ENCODE assay signal across 10 cellular contexts in genomic region chr2:170818294-170819104, GRCh38. TPM values are rescaled to one million over a fixed set of nuclear protein-coding genes. Genes with fewer than 3 reads are reported as not detected.
A peak's percentile ranks its signal among the peaks of the same experiment; 100 is the strongest.
DNase-seq lines count a peak whose midpoint lies in the region; ATAC-seq and TF ChIP-seq lines count a peak whose summit lies in the region.
"Had no signal": no experiment of that assay in that cellular context is flagged by ENCODE, and none has a peak within 500 bp of the region (broad histone marks: within the 10 kb centered on the region; RNA-seq: fewer than 3 reads in every experiment).

No MANE protein-coding gene starts in this region.

- H3K27me3 ChIP-seq in left ventricle myocardium inferior (ENCODE audit: low read depth) (peaks cover 100% of the 10 kb centered on the region), kidney epithelial cell (ENCODE audit: control insufficient read depth, insufficient read depth, low read length) (peaks cover 72% of the 10 kb centered on the region), tibial nerve (peaks cover 8 to 100% of the 10 kb centered on the region in 2 donors)

- DNase-seq in left ventricle myocardium inferior (no peak), left cardiac atrium (no peak), kidney epithelial cell (ENCODE audit: low read depth) (no peak), type B pancreatic cell (ENCODE audit: extremely low spot score, unreplicated experiment) (no peak), tibial nerve (ENCODE audit: low spot score in 2 of 2) (no peak), T-helper 9 cell (no peak)
- peak; percentile 27 for DNase-seq in activated T-helper 2 cell treated with anti-CD3 and anti-CD28 coated beads, Interferon-gamma antibody, Interleukin-2, Interleukin-4, amounts not matched to agents 10 μg/mL and 5 μg/mL and 100 μg/mL, durations not matched to agents 14 hours and 24 hours and 36 hours (ENCODE audit: low spot score)

- intact Hi-C loops in left ventricle myocardium inferior (cut with micrococcal nuclease), result loop anchor here (10.0 kb wide), 2 partner anchors 414 to 454 kb away; no protein-coding TSS in a partner anchor
- intact Hi-C loops in left cardiac atrium (cut with DNase I), result loop anchor here (5.0 to 10.0 kb wide), 3 partner anchors 334 to 581 kb away; no protein-coding TSS in a partner anchor
- intact Hi-C loops in activated T-helper 2 cell treated with anti-CD3 and anti-CD28 coated beads, Interferon-gamma antibody, Interleukin-2, Interleukin-4, amounts not matched to agents 10 μg/mL and 5 μg/mL and 100 μg/mL, durations not matched to agents 14 hours and 24 hours and 36 hours (cut with micrococcal nuclease), result no loop called here

- H3K9me3 ChIP-seq in left ventricle myocardium inferior (replicated peaks) (no peaks in the 10 kb centered on the region), tibial nerve (no peaks in the 10 kb centered on the region)
- H3K9me3 ChIP-seq: HAP-1 had no signal

- ATAC-seq in left cardiac atrium, result no peak
- ATAC-seq in HG02973 (IDR thresholded peaks at IDR 0.05; ENCODE audit: unreplicated experiment), result no peak

- H3K4me1 ChIP-seq in left ventricle myocardium inferior, result peaks cover 84% of the 10 kb centered on the region
- H3K4me1 ChIP-seq in tibial nerve, result peaks cover 0 to 88% (median 70%) of the 10 kb centered on the region in 4 donors

- H3K4me3 ChIP-seq in left ventricle myocardium inferior, result peak overlapping the region; percentile 59
- peak overlapping the region; percentile 47 for H3K4me3 ChIP-seq in kidney epithelial cell (ENCODE audit: low read depth, low read length)
- H3K4me3 ChIP-seq in tibial nerve, result peak overlapping the region in 2 of 4 donors; percentile 41 to 42

- peak overlapping the region; percentile 87 for H3K4me3 Mint-ChIP-seq in activated T-helper 2 cell treated with anti-CD3 and anti-CD28 coated beads, Interferon-gamma antibody, Interleukin-2, Interleukin-4, amounts not matched to agents 10 μg/mL and 5 μg/mL and 100 μg/mL, durations not matched to agents 14 hours and 24 hours and 36 hours (ENCODE audit: low read depth)
- H3K4me3 Mint-ChIP-seq in type B pancreatic cell, result peak overlapping the region; percentile 85

- peaks cover 39% of the 10 kb centered on the region for H3K36me3 Mint-ChIP-seq in activated T-helper 2 cell treated with anti-CD3 and anti-CD28 coated beads, Interferon-gamma antibody, Interleukin-2, Interleukin-4, amounts not matched to agents 10 μg/mL and 5 μg/mL and 100 μg/mL, durations not matched to agents 14 hours and 24 hours and 36 hours (ENCODE audit: low read depth)
- H3K36me3 Mint-ChIP-seq in type B pancreatic cell, result no peaks in the 10 kb centered on the region

- 3 to 4% methylated on average over 48 to 60 of the region's 60 CpGs for WGBS in tibial nerve, 2 donors

- TF ChIP-seq POLR2A in tibial nerve (IDR thresholded peaks at IDR 0.05), result no peak

- TF ChIP-seq EP300 in tibial nerve (IDR thresholded peaks at IDR 0.05), result no peak

- peaks cover 50% of the 10 kb centered on the region for H3K4me1 Mint-ChIP-seq in activated T-helper 2 cell treated with anti-CD3 and anti-CD28 coated beads, Interferon-gamma antibody, Interleukin-2, Interleukin-4, amounts not matched to agents 10 μg/mL and 5 μg/mL and 100 μg/mL, durations not matched to agents 14 hours and 24 hours and 36 hours (ENCODE audit: low read depth)
- peaks cover 38% of the 10 kb centered on the region for H3K4me1 Mint-ChIP-seq in type B pancreatic cell (ENCODE audit: unreplicated experiment)

- peaks cover 56% of the 10 kb centered on the region for H3K27me3 Mint-ChIP-seq in activated T-helper 2 cell treated with anti-CD3 and anti-CD28 coated beads, Interferon-gamma antibody, Interleukin-2, Interleukin-4, amounts not matched to agents 10 μg/mL and 5 μg/mL and 100 μg/mL, durations not matched to agents 14 hours and 24 hours and 36 hours (ENCODE audit: low read depth)
- peaks cover 99% of the 10 kb centered on the region for H3K27me3 Mint-ChIP-seq in type B pancreatic cell

- no peaks in the 10 kb centered on the region for H3K36me3 ChIP-seq in left ventricle myocardium inferior
- no peaks in the 10 kb centered on the region for H3K36me3 ChIP-seq in kidney epithelial cell (ENCODE audit: control insufficient read depth, insufficient read depth, low read length)
- no peaks in the 10 kb centered on the region for H3K36me3 ChIP-seq in tibial nerve
- H3K36me3 ChIP-seq: HAP-1 had no signal

- no peaks in the 10 kb centered on the region for H3K9me3 Mint-ChIP-seq in activated T-helper 2 cell treated with anti-CD3 and anti-CD28 coated beads, Interferon-gamma antibody, Interleukin-2, Interleukin-4, amounts not matched to agents 10 μg/mL and 5 μg/mL and 100 μg/mL, durations not matched to agents 14 hours and 24 hours and 36 hours
- no peaks in the 10 kb centered on the region for H3K9me3 Mint-ChIP-seq in type B pancreatic cell

- peak overlapping the region; percentile 22 for H3K27ac Mint-ChIP-seq in activated T-helper 2 cell treated with anti-CD3 and anti-CD28 coated beads, Interferon-gamma antibody, Interleukin-2, Interleukin-4, amounts not matched to agents 10 μg/mL and 5 μg/mL and 100 μg/mL, durations not matched to agents 14 hours and 24 hours and 36 hours
- H3K27ac Mint-ChIP-seq in type B pancreatic cell, result no peak overlapping the region

- TF ChIP-seq CTCF in left ventricle myocardium inferior (IDR thresholded peaks at IDR 0.05; ENCODE audit: borderline replicate concordance) (no peak), kidney epithelial cell (IDR thresholded peaks at IDR 0.05; ENCODE audit: insufficient read depth, low read length, poor library complexity, severe bottlenecking) (no peak), type B pancreatic cell (conservative IDR thresholded peaks at IDR 0.05) (no peak), tibial nerve (IDR thresholded peaks at IDR 0.05) (no peak)

- H3K27ac ChIP-seq in left ventricle myocardium inferior (replicated peaks) (no peak overlapping the region), tibial nerve (no peak overlapping the region)

RNA-seq across cellular contexts. Expression of gene GAD1, which starts 1.8 kb away (rescaled TPM):
- total RNA-seq in left ventricle myocardium inferior, result not detected
- total RNA-seq in left cardiac atrium, result not detected
- 41.4 and 42.0 TPM in 2 replicates for total RNA-seq in activated T-helper 2 cell treated with anti-CD3 and anti-CD28 coated beads, Interferon-gamma antibody, Interleukin-2, Interleukin-4, amounts not matched to agents 10 μg/mL and 5 μg/mL and 100 μg/mL, durations not matched to agents 14 hours and 24 hours and 36 hours
- total RNA-seq in kidney epithelial cell, result 0.82 and 4.9 TPM in 2 replicates
- total RNA-seq in type B pancreatic cell (ENCODE audit: low replicate concordance), result 1.7 and 2.2 TPM in 2 replicates
- 1 to 10 TPM in 1 of 4 donors, not detected in 3; 1.2 TPM for total RNA-seq in tibial nerve

RNA-seq across cellular contexts. Expression of gene ERICH2, which starts 48.3 kb away (rescaled TPM):
- total RNA-seq in left ventricle myocardium inferior, result 0.82 TPM
- 1 to 10 TPM; 1.2 TPM for total RNA-seq in left cardiac atrium
- total RNA-seq in activated T-helper 2 cell treated with anti-CD3 and anti-CD28 coated beads, Interferon-gamma antibody, Interleukin-2, Interleukin-4, amounts not matched to agents 10 μg/mL and 5 μg/mL and 100 μg/mL, durations not matched to agents 14 hours and 24 hours and 36 hours, result not detected in 2 replicates
- 0.50 and 0.89 TPM in 2 replicates for total RNA-seq in kidney epithelial cell
- total RNA-seq in type B pancreatic cell (ENCODE audit: low replicate concordance), result not detected in 2 replicates
- under 1 TPM in 1 of 4 donors, not detected in 3; 0.98 TPM for total RNA-seq in tibial nerve
- total RNA-seq: myocyte had no signal
